Comparison of ENCODE assay signal across 17 cellular contexts in genomic region chr14:76261371-76261811, GRCh38.
A peak's percentile ranks its signal among the peaks of the same experiment; 100 is the strongest.
DNase-seq lines count a peak whose midpoint lies in the region; TF ChIP-seq lines count a peak whose summit lies in the region.
"Had no signal": no experiment of that assay in that cellular context is flagged by ENCODE, and none has a peak within 500 bp of the region (broad histone marks: within the 10 kb centered on the region; RNA-seq: fewer than 3 reads in every experiment).

No MANE protein-coding gene starts in this region.

- H4K20me1 ChIP-seq in Loucy (ENCODE audit: insufficient read depth, low read length, poor library complexity, severe bottlenecking) = no peaks in the 10 kb centered on the region

- no peaks in the 10 kb centered on the region for H3K9me2 ChIP-seq in Loucy (replicated peaks; ENCODE audit: low read depth, low read length)

- H3K4me3 ChIP-seq in Loucy (ENCODE audit: low read length, poor library complexity, severe bottlenecking) (no peak overlapping the region), ovary (no peak overlapping the region)
- H3K4me3 ChIP-seq: A549, transverse colon had no signal

- H3F3A ChIP-seq in Loucy (ENCODE audit: low read depth) = no peaks in the 10 kb centered on the region

- H3K27me3 ChIP-seq in Loucy (ENCODE audit: insufficient read depth, low read length, poor library complexity, severe bottlenecking) (no peaks in the 10 kb centered on the region), ovary (no peaks in the 10 kb centered on the region)
- H3K27me3 ChIP-seq: transverse colon had no signal

- no peak overlapping the region for H3K27ac ChIP-seq in ovary
- H3K27ac ChIP-seq: A549, parathyroid adenoma, RWPE1, transverse colon had no signal

- TF ChIP-seq EP300 in ovary (IDR thresholded peaks at IDR 0.05) = no peak

- peak overlapping the region; percentile 27 for H3K4me2 ChIP-seq in Loucy (ENCODE audit: low read depth, low read length, poor library complexity, severe bottlenecking)
- H3K4me2 ChIP-seq: A549 had no signal

- intact Hi-C loops in ovary (cut with DNase I) = no loop called here

- TF ChIP-seq CTCF in Loucy (conservative IDR thresholded peaks at IDR 0.05; ENCODE audit: low read length) = no peak
- TF ChIP-seq CTCF in ovary (IDR thresholded peaks at IDR 0.05) = no peak

- TF ChIP-seq POLR2A in ovary (IDR thresholded peaks at IDR 0.05) = no peak

- DNase-seq in AG08395 (ENCODE audit: low spot score) (peak; percentile 38), astrocyte of the hippocampus (ENCODE audit: low read depth, low spot score) (peak; percentile 68), iris pigment epithelial cell (ENCODE audit: low read depth) (peak; percentile 53), hepatic stellate cell (ENCODE audit: low spot score) (no peak), germinal center (ENCODE audit: low spot score) (no peak), T-helper 9 cell (no peak), ovary (no peak)
- DNase-seq: activated CD4-positive, alpha-beta T cell treated with anti-CD3 and anti-CD28 coated beads, Interleukin-2, amount 50 U/mL, for 48 hours; NCI-H1092 treated with DMSO at 0.1 percent for 48 hours; NCI-H510A treated with DMSO at 0.1 percent for 48 hours; stimulated activated CD8-positive, alpha-beta memory T cell treated with anti-CD3 and anti-CD28 coated beads, Interleukin-4, amount 100 ng/mL, for 48 hours; T-helper 17 cell; transverse colon had no signal

- H3K4me1 ChIP-seq in Loucy (ENCODE audit: insufficient read depth, low read length, poor library complexity, severe bottlenecking) (peaks cover 14% of the 10 kb centered on the region), ovary (ENCODE audit: insufficient read depth) (no peaks in the 10 kb centered on the region)
- H3K4me1 ChIP-seq: A549, parathyroid adenoma, transverse colon had no signal

- H3K36me3 ChIP-seq in Loucy (ENCODE audit: insufficient read depth, low read length) (no peaks in the 10 kb centered on the region), ovary (no peaks in the 10 kb centered on the region)
- H3K36me3 ChIP-seq: transverse colon had no signal

- H3K79me2 ChIP-seq in Loucy (ENCODE audit: insufficient read depth, low read length) = no peaks in the 10 kb centered on the region
- H3K79me2 ChIP-seq: parathyroid adenoma had no signal

- no peaks in the 10 kb centered on the region for H3K9me3 ChIP-seq in Loucy (ENCODE audit: insufficient read depth, low read depth, low read length)
- no peaks in the 10 kb centered on the region for H3K9me3 ChIP-seq in ovary
- H3K9me3 ChIP-seq: A549, transverse colon had no signal

- 14 to 22% (median 19%) methylated on average over 6 of the region's 6 CpGs for WGBS in ovary, 3 donors

- no peak overlapping the region for H3K9ac ChIP-seq in Loucy (ENCODE audit: low read depth, low read length, poor library complexity, severe bottlenecking)
- H3K9ac ChIP-seq: parathyroid adenoma had no signal

- H2AFZ ChIP-seq in Loucy (ENCODE audit: low read length) = no peak overlapping the region
- H2AFZ ChIP-seq: parathyroid adenoma had no signal

Comparison
In these comparisons a context has a peak if more than half of its experiments do, and no peak if none do; other contexts are left out.
1. DNase-seq: peak in AG08395 (single experiment), astrocyte of the hippocampus (single experiment) and iris pigment epithelial cell (single experiment); none in hepatic stellate cell (single experiment), germinal center (single experiment), T-helper 9 cell (single experiment) and ovary (0 of 5).